12 cellular contexts compared by ENCODE assay signal in genomic region chr10:22324413-22324812, GRCh38. TPM values are rescaled to one million over a fixed set of nuclear protein-coding genes. Genes with fewer than 3 reads are reported as not detected.
A peak's percentile ranks its signal among the peaks of the same experiment; 100 is the strongest.
DNase-seq lines count a peak whose midpoint lies in the region; ATAC-seq and TF ChIP-seq lines count a peak whose summit lies in the region.
"Had no signal": no experiment of that assay in that cellular context is flagged by ENCODE, and none has a peak within 500 bp of the region (broad histone marks: within the 10 kb centered on the region; RNA-seq: fewer than 3 reads in every experiment).

No MANE protein-coding gene starts in this region.

- DNase-seq in SK-N-SH (no peak), PC-9 (no peak), epithelial cell of proximal tubule (ENCODE audit: low read depth) (no peak), gastrocnemius medialis (no peak), NCI-H748 treated with DMSO at 0.1 percent for 48 hours (lab: John Stamatoyannopoulos, UW) (no peak), islet precursor cell (no peak)
- DNase-seq in activated CD4-positive, CD25-positive, alpha-beta regulatory T cell treated with anti-CD3 and anti-CD28 coated beads, Interleukin-2, amount 50 U/mL, for 72 hours: no peak

- H3K4me3 ChIP-seq in SK-N-SH (ENCODE audit: low read depth in 2 of 2, low read length in 1 of 2) (no peak overlapping the region; a peak in 1 of 4 replicates), PC-9 (peak overlapping the region; percentile 79), epithelial cell of proximal tubule (ENCODE audit: low read depth, low read length) (peak overlapping the region; percentile 60), gastrocnemius medialis (peak overlapping the region in 3 of 4 donors; percentile 57 to 64 (median 63))

- H2AFZ ChIP-seq in SK-N-SH (ENCODE audit: low read depth) (no peak overlapping the region), PC-9 (no peak overlapping the region)

- TF ChIP-seq CTCF in SK-N-SH (IDR thresholded peaks at IDR 0.05): no peak
- no peak for TF ChIP-seq CTCF in PC-9 (conservative IDR thresholded peaks at IDR 0.05)
- no peak for TF ChIP-seq CTCF in epithelial cell of proximal tubule (conservative IDR thresholded peaks at IDR 0.05; ENCODE audit: low read depth, low read length)
- no peak for TF ChIP-seq CTCF in gastrocnemius medialis (IDR thresholded peaks at IDR 0.05 in 4 of 5, conservative IDR thresholded peaks at IDR 0.05 in 1 of 5)

- H3K9me2 ChIP-seq in SK-N-SH (no peaks in the 10 kb centered on the region), PC-9 (ENCODE audit: insufficient read depth) (no peaks in the 10 kb centered on the region)

- H3K27me3 ChIP-seq in SK-N-SH (ENCODE audit: insufficient read depth) (peaks cover 11% of the 10 kb centered on the region), PC-9 (ENCODE audit: insufficient read depth, low read depth) (peaks cover 16% of the 10 kb centered on the region), gastrocnemius medialis (peaks cover 10 to 25% (median 16%) of the 10 kb centered on the region in 3 donors)
- H3K27me3 ChIP-seq: adrenal gland had no signal

- TF ChIP-seq RAD21 in SK-N-SH (IDR thresholded peaks at IDR 0.05; ENCODE audit: low read length): no peak

- no peaks in the 10 kb centered on the region for H3K9me3 ChIP-seq in SK-N-SH
- no peaks in the 10 kb centered on the region for H3K9me3 ChIP-seq in PC-9 (ENCODE audit: insufficient read depth, low read depth)
- no peaks in the 10 kb centered on the region for H3K9me3 ChIP-seq in gastrocnemius medialis
- H3K9me3 ChIP-seq: adrenal gland had no signal

- H3K79me2 ChIP-seq in SK-N-SH (ENCODE audit: insufficient read depth): peaks cover 27% of the 10 kb centered on the region
- H3K79me2 ChIP-seq in PC-9 (ENCODE audit: low read depth): peaks cover 40% of the 10 kb centered on the region

- peak overlapping the region; percentile 80; the same call in 1 of the 2 replicates for H3K4me2 ChIP-seq in SK-N-SH
- H3K4me2 ChIP-seq in PC-9: peak overlapping the region; percentile 90

- peaks cover 11% of the 10 kb centered on the region for H3F3A ChIP-seq in SK-N-SH (replicated peaks; ENCODE audit: insufficient read depth)
- H3F3A ChIP-seq in PC-9 (ENCODE audit: insufficient read depth, low read depth): 0 out of 2 replicates have a peak, but pooled peaks cover 3% of the 10 kb centered on the region

- peaks cover 23 to 29% of the 10 kb centered on the region in 2 experiments for H3K36me3 ChIP-seq in SK-N-SH (replicated peaks in 1 of 2; ENCODE audit: control insufficient read depth in 1 of 2, insufficient read depth in 2 of 2, low read length in 1 of 2)
- peaks cover 2% of the 10 kb centered on the region; the same call in 1 of the 2 replicates for H3K36me3 ChIP-seq in PC-9 (ENCODE audit: low read depth)
- H3K36me3 ChIP-seq in gastrocnemius medialis: peaks cover 0 to 32% of the 10 kb centered on the region in 2 donors

- no peak for TF ChIP-seq EP300 in SK-N-SH (IDR thresholded peaks at IDR 0.05; ENCODE audit: borderline replicate concordance in 1 of 2, low read depth in 1 of 2, low read length in 1 of 2)

- POLR2A ChIA-PET in SK-N-SH (lab: Yijun Ruan, JAX): interaction anchor here (0.9 to 1.4 kb wide), 2 partner anchors 8 to 230 kb away, joined by 3 to 5 read pairs; partner anchors contain the start of gene COMMD3
- POLR2A ChIA-PET in PC-9 (lab: Charles Lee; ENCODE audit: unreplicated experiment): interaction anchor here (0.6 kb wide), 1 partner anchor 64 kb away, joined by 3 read pairs; no protein-coding TSS in a partner anchor

- WGBS in SK-N-SH (ENCODE audit: low lambda C conversion rate): 91% methylated on average over 4 of the region's 4 CpGs

- H3K27ac ChIP-seq in SK-N-SH (ENCODE audit: low read depth in 2 of 2, low read length in 1 of 2) (no peak overlapping the region), PC-9 (no peak overlapping the region), gastrocnemius medialis (no peak overlapping the region)

- peaks cover 0 to 14% of the 10 kb centered on the region in 2 experiments; a peak in 2 of 4 replicates for H3K4me1 ChIP-seq in SK-N-SH (ENCODE audit: control insufficient read depth in 1 of 2, insufficient read depth in 2 of 2, low read depth in 1 of 2, low read length in 1 of 2)
- peaks cover 34% of the 10 kb centered on the region for H3K4me1 ChIP-seq in PC-9 (replicated peaks; ENCODE audit: insufficient read depth)
- H3K4me1 ChIP-seq in gastrocnemius medialis: peaks cover 28 to 41% of the 10 kb centered on the region in 2 donors

- no peak overlapping the region for H3K9ac ChIP-seq in SK-N-SH

- intact Hi-C loops in PC-9 (cut with micrococcal nuclease; ENCODE audit: unreplicated experiment): loop anchor here (5.0 to 10.0 kb wide), 4 partner anchors 358 to 740 kb away; partner anchors contain the start of gene PIP4K2A
- intact Hi-C loops in gastrocnemius medialis (cut with DNase I; ENCODE audit: low total_unique reads): loop anchor here (5.0 to 10.0 kb wide), 5 partner anchors 113 to 1110 kb away; partner anchors contain the start of genes OTUD1 and PIP4K2A

- BruUV-seq in PC-9 (replicated peaks; lab: Mats Ljungman, UMichigan): no TSS peak

- H4K20me1 ChIP-seq in SK-N-SH (ENCODE audit: insufficient read depth) (peaks cover 23% of the 10 kb centered on the region), PC-9 (ENCODE audit: insufficient read depth) (peaks cover 9% of the 10 kb centered on the region)

- CTCF ChIA-PET in SK-N-SH (lab: Yijun Ruan, JAX) (interaction anchor here (0.9 to 1.0 kb wide), 2 partner anchors 15 to 663 kb away, joined by 3 read pairs; no protein-coding TSS in a partner anchor), PC-9 (lab: Charles Lee) (no interaction called here)

- no peak for ATAC-seq in SK-N-SH treated with all-trans-retinoic acid at 6 μM for 48 hours
- no peak for ATAC-seq in gastrocnemius medialis

- TF ChIP-seq POLR2A in gastrocnemius medialis (IDR thresholded peaks at IDR 0.05): no peak

- in situ Hi-C loops in gastrocnemius medialis (cut with MboI; ENCODE audit: low sequenced_read_pairs in 4 of 4): loop anchor here in 3 of 4 donors (10.0 to 25.0 kb wide), 3 partner anchors 800 to 1113 kb away; partner anchors contain the start of genes OTUD1 (in 1 of the 3) and SKIDA1 (in 1 of the 3)

TF ChIP-seq in SK-N-SH, 30 proteins besides CTCF, POLR2A, EP300 and RAD21 (continues in another document):
- no peak for TF ChIP-seq YY1 (IDR thresholded peaks at IDR 0.05; ENCODE audit: low read depth)
- TF ChIP-seq RFX5 (IDR thresholded peaks at IDR 0.05; ENCODE audit: low read length): no peak
- no peak for TF ChIP-seq RCOR1 (IDR thresholded peaks at IDR 0.05; ENCODE audit: low read length)
- no peak for TF ChIP-seq TAF1 (IDR thresholded peaks at IDR 0.05; ENCODE audit: borderline replicate concordance, low read depth, low read length)
- TF ChIP-seq MAX (IDR thresholded peaks at IDR 0.05; ENCODE audit: low read depth): no peak
- TF ChIP-seq NFIC (IDR thresholded peaks at IDR 0.05; ENCODE audit: borderline replicate concordance): no peak
- TF ChIP-seq USF1 (IDR thresholded peaks at IDR 0.05; ENCODE audit: borderline replicate concordance, low read depth): no peak

TF ChIP-seq in SK-N-SH treated with all-trans-retinoic acid at 6 μM for 48 hours, 23 proteins besides CTCF, POLR2A, EP300 and RAD21 (continues in another document):
- TF ChIP-seq ZC3H10 (CRISPR knock-in tag; IDR thresholded peaks at IDR 0.05): no peak
- no peak for TF ChIP-seq OSR1 (CRISPR knock-in tag; IDR thresholded peaks at IDR 0.05)
- no peak for TF ChIP-seq TOX (CRISPR knock-in tag; IDR thresholded peaks at IDR 0.05; ENCODE audit: borderline replicate concordance)
- no peak for TF ChIP-seq BACH2 (CRISPR knock-in tag; IDR thresholded peaks at IDR 0.05; ENCODE audit: borderline replicate concordance)
- TF ChIP-seq ZFP30 (CRISPR knock-in tag; IDR thresholded peaks at IDR 0.05): no peak
- no peak for TF ChIP-seq PPARA (CRISPR knock-in tag; IDR thresholded peaks at IDR 0.05; ENCODE audit: borderline replicate concordance)
- no peak for TF ChIP-seq PATZ1 (CRISPR knock-in tag; IDR thresholded peaks at IDR 0.05; ENCODE audit: borderline replicate concordance)
- TF ChIP-seq SNAI2 (CRISPR knock-in tag; IDR thresholded peaks at IDR 0.05): no peak

RNA-seq across cellular contexts. Expression of gene BMI1, which starts 3.5 kb away (rescaled TPM):
- 15.5 and 18.4 TPM in 2 replicates for polyA plus RNA-seq in SK-N-SH (2012; rRNA removed)
- 23.0 and 28.1 TPM in 2 replicates for polyA plus RNA-seq in SK-N-SH (2012; cell fraction: cytosol; rRNA removed)
- 17.9 and 31.5 TPM in 2 replicates for polyA plus RNA-seq in SK-N-SH (2012; cell fraction: nucleus; rRNA removed)
- total RNA-seq in PC-9 (2021) (38.8 and 48.4 TPM in 2 replicates), epithelial cell of proximal tubule (29.6 and 37.2 TPM in 2 replicates), gastrocnemius medialis (10 to 100 TPM; 22.4 to 68.4 (median 57.6) TPM)

RNA-seq across cellular contexts. Expression of gene COMMD3, which starts 8.2 kb away (rescaled TPM):
- 26.9 and 36.5 TPM in 2 replicates for polyA plus RNA-seq in SK-N-SH (2012; rRNA removed)
- polyA plus RNA-seq in SK-N-SH (2012; cell fraction: cytosol; rRNA removed): 37.1 and 46.6 TPM in 2 replicates
- polyA plus RNA-seq in SK-N-SH (2012; cell fraction: nucleus; rRNA removed): 33.7 and 52.1 TPM in 2 replicates
- 38.1 and 43.5 TPM in 2 replicates for total RNA-seq in PC-9 (2021)
- total RNA-seq in epithelial cell of proximal tubule: 41.7 and 43.8 TPM in 2 replicates
- total RNA-seq in gastrocnemius medialis: 10 to 100 TPM; 26.8 to 50.9 (median 37.9) TPM

RNA-seq across cellular contexts. Expression of gene SPAG6, which starts 20.9 kb away (rescaled TPM):
- polyA plus RNA-seq in SK-N-SH (2012; rRNA removed): 0.54 and 0.77 TPM in 2 replicates
- 0.89 and 1.1 TPM in 2 replicates for polyA plus RNA-seq in SK-N-SH (2012; cell fraction: cytosol; rRNA removed)
- polyA plus RNA-seq in SK-N-SH (2012; cell fraction: nucleus; rRNA removed): 0.94 and 0.97 TPM in 2 replicates
- total RNA-seq in PC-9 (2021): 0.55 TPM in 1 of 2 replicates, not detected in the other
- total RNA-seq in epithelial cell of proximal tubule: 0.07 TPM in 1 of 2 replicates, not detected in the other
- total RNA-seq in gastrocnemius medialis: under 1 TPM in 1 of 4 donors, not detected in 3; 0.12 TPM
- total RNA-seq: A172, glomerular endothelial cell, pulmonary artery endothelial cell had no signal

Comparison
In these comparisons a context has a peak if more than half of its experiments do, and no peak if none do; other contexts are left out.
1. H3K4me3 ChIP-seq: peak in PC-9 (single experiment), epithelial cell of proximal tubule (single experiment) and gastrocnemius medialis (3 of 4); none in SK-N-SH (0 of 2).